Comparison of ENCODE assay signal across 8 cellular contexts in genomic region chr10:86755454-86755739, GRCh38. TPM values are rescaled to one million over a fixed set of nuclear protein-coding genes. Genes with fewer than 3 reads are reported as not detected.
DNase-seq lines count a peak whose midpoint lies in the region; ATAC-seq, FAIRE-seq and TF ChIP-seq lines count a peak whose summit lies in the region.

No MANE protein-coding gene starts in this region.

- peak overlapping the region; percentile 87 for H3K9ac ChIP-seq in OCI-LY1 (ENCODE audit: low read length)

- H3K79me2 ChIP-seq in OCI-LY1 (ENCODE audit: insufficient read depth, low read length), result no peaks in the 10 kb centered on the region

- H3K9me3 ChIP-seq in OCI-LY1 (ENCODE audit: low read length), result no peaks in the 10 kb centered on the region

- no peaks in the 10 kb centered on the region for H3K9me2 ChIP-seq in OCI-LY1 (ENCODE audit: low read depth, low read length)

- H3K27me3 Mint-ChIP-seq in progenitor cell of endocrine pancreas, result no peaks in the 10 kb centered on the region

- H3K27ac Mint-ChIP-seq in progenitor cell of endocrine pancreas, result peak overlapping the region; percentile 97

- H3F3A ChIP-seq in OCI-LY1 (ENCODE audit: insufficient read depth, low read length), result no peaks in the 10 kb centered on the region

- peak overlapping the region; percentile 80 for H3K4me3 Mint-ChIP-seq in progenitor cell of endocrine pancreas (ENCODE audit: low read depth)

- TF ChIP-seq CTCF in OCI-LY1 (IDR thresholded peaks at IDR 0.05; ENCODE audit: low read length) (no peak), epithelial cell of esophagus (IDR thresholded peaks at IDR 0.05; ENCODE audit: insufficient read depth, low read depth, low read length, missing control alignments) (no peak), progenitor cell of endocrine pancreas (IDR thresholded peaks at IDR 0.05; ENCODE audit: unreplicated experiment) (no peak)

- H3K36me3 Mint-ChIP-seq in progenitor cell of endocrine pancreas (ENCODE audit: insufficient read depth), result no peaks in the 10 kb centered on the region

- H3K4me1 Mint-ChIP-seq in progenitor cell of endocrine pancreas (ENCODE audit: low read depth), result peaks cover 45% of the 10 kb centered on the region

- H3K4me1 ChIP-seq in OCI-LY1 (ENCODE audit: insufficient read depth, low read length, severe bottlenecking), result peaks cover 36% of the 10 kb centered on the region

- H3K9me3 Mint-ChIP-seq in progenitor cell of endocrine pancreas (ENCODE audit: low read depth), result no peaks in the 10 kb centered on the region

- no peaks in the 10 kb centered on the region for H3K27me3 ChIP-seq in OCI-LY1 (ENCODE audit: insufficient read depth, low read length)

- no peak for TF ChIP-seq POLR2A in GM12891 (IDR thresholded peaks at IDR 0.05; ENCODE audit: low read depth, low read length)

- DNase-seq in GM12891 (ENCODE audit: insufficient read length, low spot score) (no peak), epithelial cell of esophagus (ENCODE audit: low read depth) (no peak), progenitor cell of endocrine pancreas (ENCODE audit: low spot score, unreplicated experiment) (no peak), activated gamma-delta T cell (lab: John Stamatoyannopoulos, UW) (no peak), NCI-H82 treated with DMSO at 0.1 percent for 48 hours (lab: John Stamatoyannopoulos, UW; ENCODE audit: unreplicated experiment) (no peak), NCI-H2227 treated with DMSO at 0.1 percent for 48 hours (lab: John Stamatoyannopoulos, UW) (no peak)

- H3K36me3 ChIP-seq in OCI-LY1 (ENCODE audit: insufficient read depth, low read length), result no peaks in the 10 kb centered on the region; the same call in 1 of the 2 replicates

- FAIRE-seq in GM12891 (lab: Jason Lieb, UNC), result no peak

- peak overlapping the region; percentile 66 for H3K4me2 ChIP-seq in OCI-LY1 (ENCODE audit: low read length)

- H4K20me1 ChIP-seq in OCI-LY1 (ENCODE audit: insufficient read depth, low read length), result no peaks in the 10 kb centered on the region

- H2AFZ ChIP-seq in OCI-LY1 (ENCODE audit: low read length), result no peak overlapping the region

- peak overlapping the region; percentile 42 for H3K27ac ChIP-seq in OCI-LY1 (ENCODE audit: low read depth, low read length, poor library complexity, severe bottlenecking)

- H3K4me3 ChIP-seq in OCI-LY1 (ENCODE audit: low read depth, low read length, poor library complexity, severe bottlenecking), result peak overlapping the region; percentile 79
- H3K4me3 ChIP-seq in epithelial cell of esophagus (ENCODE audit: low read length), result peak overlapping the region; percentile 74

- ATAC-seq in HG02610 (IDR thresholded peaks at IDR 0.05; ENCODE audit: unreplicated experiment), result no peak

TF ChIP-seq in GM12891, 5 proteins besides CTCF, POLR2A, EP300 and RAD21:
- TF ChIP-seq POU2F2 (IDR thresholded peaks at IDR 0.05; ENCODE audit: low read depth, low read length), result peak; percentile 47; the same call in 1 of the 2 replicates
- TF ChIP-seq TAF1 (IDR thresholded peaks at IDR 0.05; ENCODE audit: low read depth, low read length), result no peak
- TF ChIP-seq SPI1 (IDR thresholded peaks at IDR 0.05; ENCODE audit: low read depth, low read length), result no peak
- TF ChIP-seq POLR2AphosphoS5 (IDR thresholded peaks at IDR 0.05; ENCODE audit: low read depth, low read length), result no peak; the same call in 1 of the 2 replicates
- no peak for TF ChIP-seq PAX5 (IDR thresholded peaks at IDR 0.05; ENCODE audit: insufficient read depth, low read length, severe bottlenecking)

RNA-seq across cellular contexts. Expression of gene BMPR1A, which starts 1.0 kb away (rescaled TPM):
- 10.4 TPM for polyA plus RNA-seq in GM12891 (2012; ENCODE audit: low read depth, missing spikeins)
- 80.7 and 89.7 TPM in 2 replicates for total RNA-seq in progenitor cell of endocrine pancreas
